19 cellular contexts compared by ENCODE assay signal in genomic region chr14:99033951-99034350, GRCh38.
"Had no signal": no experiment of that assay in that cellular context is flagged by ENCODE, and none has a peak within 500 bp of the region (broad histone marks: within the 10 kb centered on the region; RNA-seq: fewer than 3 reads in every experiment).

No MANE protein-coding gene starts in this region.

- H3K9me3 Mint-ChIP-seq: natural killer cell had no signal

- H3K4me3 Mint-ChIP-seq: natural killer cell; stimulated activated naive CD8-positive, alpha-beta T cell treated with anti-CD3 and anti-CD28 coated beads, Interleukin-15, amount 100 ng/mL, for 72 hours had no signal

- H3K27ac Mint-ChIP-seq: natural killer cell had no signal

- H3K27me3 Mint-ChIP-seq: stimulated activated naive CD8-positive, alpha-beta T cell treated with anti-CD3 and anti-CD28 coated beads, Interleukin-15, amount 100 ng/mL, for 72 hours had no signal

- DNase-seq: effector CD8-positive, alpha-beta T cell; foreskin keratinocyte; heart left ventricle; left cardiac atrium; left lung; mesendoderm; natural killer cell; nucleus accumbens; stimulated activated CD4-positive, alpha-beta T cell treated with anti-CD3 and anti-CD28 coated beads, Interleukin-12 subunit alpha, Interleukin-12 subunit beta, amount 100 ng/mL, for 4 hours; stimulated activated CD4-positive, alpha-beta T cell treated with anti-CD3 and anti-CD28 coated beads, Interleukin-1b, Interleukin-23, amount 100 ng/mL, for 48 hours; stimulated activated CD4-positive, alpha-beta T cell treated with anti-CD3 and anti-CD28 coated beads, Interleukin-4, amount 100 ng/mL, for 1 hour; stimulated activated CD8-positive, alpha-beta memory T cell treated with anti-CD3 and anti-CD28 coated beads, Interleukin-4, amount 100 ng/mL, for 48 hours; stimulated activated naive CD4-positive, alpha-beta T cell; stimulated activated naive CD8-positive, alpha-beta T cell treated with anti-CD3 and anti-CD28 coated beads, Interleukin-15, amount 100 ng/mL, for 72 hours; transverse colon; upper lobe of right lung; uterus had no signal

- H3K36me3 Mint-ChIP-seq: natural killer cell had no signal

- ATAC-seq: foreskin keratinocyte; gastroesophageal sphincter; heart left ventricle; left cardiac atrium; left lung; natural killer cell; sciatic nerve; stimulated activated naive CD8-positive, alpha-beta T cell treated with anti-CD3 and anti-CD28 coated beads, Interleukin-15, amount 100 ng/mL, for 72 hours; upper lobe of right lung had no signal

- H3K4me1 Mint-ChIP-seq: stimulated activated naive CD8-positive, alpha-beta T cell treated with anti-CD3 and anti-CD28 coated beads, Interleukin-15, amount 100 ng/mL, for 72 hours had no signal
